13 cellular contexts compared by ENCODE assay signal in the genomic region with DNA sequence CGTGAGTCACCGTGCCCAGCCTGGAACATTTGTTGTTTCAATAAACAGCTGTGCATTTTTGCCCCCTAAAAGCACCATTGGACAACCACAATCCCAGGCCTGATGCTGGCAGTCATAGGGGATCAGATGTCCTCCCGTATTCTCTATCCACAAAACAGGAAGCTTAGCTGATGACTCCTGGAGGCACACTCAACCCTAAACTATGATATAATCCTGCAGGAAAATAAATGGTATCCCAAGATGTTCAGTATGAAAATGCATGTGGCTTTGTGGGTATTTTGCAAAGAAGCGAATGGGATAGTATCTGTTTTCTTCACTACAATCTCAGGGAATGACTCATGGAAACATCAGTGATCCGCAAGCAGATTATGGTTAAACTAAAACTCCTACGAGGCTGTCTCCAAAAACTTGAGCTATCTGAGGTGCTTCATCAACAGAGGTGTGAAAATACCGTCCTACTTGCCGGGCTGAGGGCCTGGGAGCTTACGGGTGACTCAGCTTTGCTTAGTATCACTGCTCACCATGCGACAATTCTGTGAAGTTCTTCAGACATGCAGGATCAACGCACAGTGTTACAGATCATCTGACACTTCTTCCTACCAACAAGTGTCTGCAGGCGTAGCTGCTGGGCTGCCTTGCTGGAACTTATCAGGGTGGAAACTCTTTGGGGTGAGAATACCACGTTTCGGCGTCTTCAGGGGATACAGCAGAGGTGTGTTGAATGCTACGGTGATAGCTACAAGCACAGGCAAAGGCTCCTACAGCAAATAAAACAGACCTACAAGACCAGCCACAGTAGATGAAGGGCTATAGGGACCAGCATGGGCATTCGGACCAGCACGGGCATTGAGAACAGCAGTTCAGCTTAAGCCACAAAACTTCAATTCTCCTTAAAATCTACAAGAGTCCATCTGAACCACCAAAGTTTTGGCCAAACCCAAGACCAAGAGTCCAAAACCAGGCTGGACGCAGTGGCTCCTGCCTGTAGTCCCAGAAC.
A peak's percentile ranks its signal among the peaks of the same experiment; 100 is the strongest.
DNase-seq lines count a peak whose midpoint lies in the region; ATAC-seq and TF ChIP-seq lines count a peak whose summit lies in the region.
"Had no signal": no experiment of that assay in that cellular context is flagged by ENCODE, and none has a peak within 500 bp of the region (broad histone marks: within the 10 kb centered on the region; RNA-seq: fewer than 3 reads in every experiment).

No MANE protein-coding gene starts in this region.

- H3K36me3 ChIP-seq in breast epithelium, result no peaks in the 10 kb centered on the region
- no peaks in the 10 kb centered on the region for H3K36me3 ChIP-seq in right atrium auricular region
- H3K36me3 ChIP-seq: HAP-1 had no signal

- H3K9me3 Mint-ChIP-seq in MCF 10A (ENCODE audit: unreplicated experiment), result no peaks in the 10 kb centered on the region
- H3K9me3 Mint-ChIP-seq in stimulated activated naive B cell treated with anti-CD40 and anti-IgM and Interleukin-4, amounts not matched to agents 10 μg/mL and 1 μg/mL and 100 μg/mL, for 72 hours, result peaks cover 0 to 2% of the 10 kb centered on the region in 2 donors

- POLR2A ChIA-PET in MCF 10A (lab: Yijun Ruan, JAX), result no interaction called here

- H3K9me3 ChIP-seq in breast epithelium, result no peaks in the 10 kb centered on the region
- H3K9me3 ChIP-seq in right atrium auricular region, result no peaks in the 10 kb centered on the region
- H3K9me3 ChIP-seq: HAP-1 had no signal

- CTCF ChIA-PET in MCF 10A (lab: Yijun Ruan, JAX), result no interaction called here

- H3K27me3 ChIP-seq in breast epithelium, result no peaks in the 10 kb centered on the region
- no peaks in the 10 kb centered on the region for H3K27me3 ChIP-seq in right atrium auricular region

- TF ChIP-seq CTCF in MCF 10A (IDR thresholded peaks at IDR 0.05; ENCODE audit: unreplicated experiment) (no peak), breast epithelium (IDR thresholded peaks at IDR 0.05) (no peak), right atrium auricular region (IDR thresholded peaks at IDR 0.05) (no peak)

- TF ChIP-seq POLR2A in breast epithelium (IDR thresholded peaks at IDR 0.05), result no peak

- H3K27me3 Mint-ChIP-seq in MCF 10A (ENCODE audit: insufficient read depth, unreplicated experiment), result no peaks in the 10 kb centered on the region
- no peaks in the 10 kb centered on the region for H3K27me3 Mint-ChIP-seq in stimulated activated naive B cell treated with anti-CD40 and anti-IgM and Interleukin-4, amounts not matched to agents 10 μg/mL and 1 μg/mL and 100 μg/mL, for 72 hours

- no TSS peak for BruUV-seq in MCF 10A (replicated peaks; lab: Mats Ljungman, UMichigan)

- H3K4me1 ChIP-seq in breast epithelium, result no peaks in the 10 kb centered on the region
- H3K4me1 ChIP-seq in right atrium auricular region, result peaks cover 0 to 14% of the 10 kb centered on the region in 2 donors
- H3K4me1 ChIP-seq: HAP-1 had no signal

- peaks cover 19% of the 10 kb centered on the region for H3K36me3 Mint-ChIP-seq in MCF 10A (ENCODE audit: insufficient read depth, unreplicated experiment)
- H3K36me3 Mint-ChIP-seq in stimulated activated naive B cell treated with anti-CD40 and anti-IgM and Interleukin-4, amounts not matched to agents 10 μg/mL and 1 μg/mL and 100 μg/mL, for 72 hours, result peaks cover 15 to 48% of the 10 kb centered on the region in 2 donors

- H3K27ac ChIP-seq in breast epithelium (no peak overlapping the region), right atrium auricular region (peak overlapping the region; percentile 73)
- H3K27ac ChIP-seq: VCaP had no signal

- no peak overlapping the region for H3K27ac Mint-ChIP-seq in MCF 10A (ENCODE audit: low read depth, unreplicated experiment)
- H3K27ac Mint-ChIP-seq in stimulated activated naive B cell treated with anti-CD40 and anti-IgM and Interleukin-4, amounts not matched to agents 10 μg/mL and 1 μg/mL and 100 μg/mL, for 72 hours, result peak overlapping the region; percentile 68

- H3K4me3 Mint-ChIP-seq in MCF 10A (ENCODE audit: unreplicated experiment), result no peak overlapping the region
- H3K4me3 Mint-ChIP-seq in stimulated activated naive B cell treated with anti-CD40 and anti-IgM and Interleukin-4, amounts not matched to agents 10 μg/mL and 1 μg/mL and 100 μg/mL, for 72 hours, result no peak overlapping the region

- DNase-seq in MCF 10A (ENCODE audit: unreplicated experiment), result peak; percentile 55
- no peak for DNase-seq in breast epithelium (ENCODE audit: low spot score in 2 of 2)
- peak; percentile 99 for DNase-seq in amniotic epithelial cell (ENCODE audit: low read depth)
- no peak for DNase-seq in right atrium auricular region (ENCODE audit: low spot score)
- DNase-seq in stimulated activated naive B cell treated with anti-CD40 and anti-IgM and Interleukin-4, amounts not matched to agents 10 μg/mL and 1 μg/mL and 100 μg/mL, for 72 hours, result no peak
- no peak for DNase-seq in NCI-H446 (lab: John Stamatoyannopoulos, UW)
- no peak for DNase-seq in activated naive CD4-positive, alpha-beta T cell treated with Interleukin-2 at 50 U/mL for 16 hours
- DNase-seq in NCI-H1436 (lab: John Stamatoyannopoulos, UW), result no peak
- DNase-seq: central memory CD4-positive, alpha-beta T cell; COR-L47; NCI-H510A had no signal

- no peak for ATAC-seq in stimulated activated naive B cell treated with anti-CD40 and anti-IgM and Interleukin-4, amounts not matched to agents 10 μg/mL and 1 μg/mL and 100 μg/mL, for 72 hours (replicated peaks)

- intact Hi-C loops in MCF 10A (cut with micrococcal nuclease), result no loop called here
- intact Hi-C loops in breast epithelium (cut with DNase I; ENCODE audit: low total_unique reads), result no loop called here

- H3K4me1 Mint-ChIP-seq in MCF 10A (ENCODE audit: insufficient read depth, unreplicated experiment), result no peaks in the 10 kb centered on the region
- peaks cover 11 to 30% of the 10 kb centered on the region in 2 donors for H3K4me1 Mint-ChIP-seq in stimulated activated naive B cell treated with anti-CD40 and anti-IgM and Interleukin-4, amounts not matched to agents 10 μg/mL and 1 μg/mL and 100 μg/mL, for 72 hours

- H3K4me3 ChIP-seq in breast epithelium (no peak overlapping the region), right atrium auricular region (no peak overlapping the region)
- H3K4me3 ChIP-seq: HAP-1 had no signal

Comparison
In these comparisons a context has a peak if more than half of its experiments do, and no peak if none do; other contexts are left out.
1. DNase-seq: peak in MCF 10A (single experiment) and amniotic epithelial cell (single experiment); none in breast epithelium (0 of 2), right atrium auricular region (single experiment), stimulated activated naive B cell treated with anti-CD40 and anti-IgM and Interleukin-4, amounts not matched to agents 10 μg/mL and 1 μg/mL and 100 μg/mL, for 72 hours (single experiment), NCI-H446 (0 of 2), activated naive CD4-positive, alpha-beta T cell treated with Interleukin-2 at 50 U/mL for 16 hours (single experiment) and NCI-H1436 (single experiment).
2. H3K27ac ChIP-seq: peak in right atrium auricular region (2 of 2); none in breast epithelium (0 of 2).